Comparison of ENCODE assay signal across 1 cellular context in the genomic region with DNA sequence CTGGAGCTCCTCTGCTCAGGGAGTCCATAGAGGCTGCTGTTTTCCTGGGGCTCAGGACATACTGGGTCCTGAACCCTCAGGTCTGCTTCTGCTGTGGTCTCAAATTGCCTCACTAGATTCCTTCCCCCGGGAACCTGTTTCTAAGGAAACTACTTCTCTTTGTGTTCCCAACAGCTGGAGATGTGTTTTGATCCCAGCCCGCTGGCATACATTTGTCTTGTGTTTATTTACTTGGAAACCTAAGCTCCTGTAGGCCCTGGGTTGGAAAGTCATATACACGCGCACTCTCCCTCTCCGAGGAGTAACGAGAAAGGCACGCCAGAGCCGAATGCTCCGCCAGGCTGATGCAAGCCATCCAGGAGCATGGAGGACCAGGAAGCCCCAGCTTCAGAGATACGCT.
TF ChIP-seq lines count a peak whose summit lies in the region.

No MANE protein-coding gene starts in this region.

TF ChIP-seq in GM23338, 12 proteins besides CTCF, POLR2A, EP300 and RAD21 (continued from another document):
- TF ChIP-seq, protein P1, sequence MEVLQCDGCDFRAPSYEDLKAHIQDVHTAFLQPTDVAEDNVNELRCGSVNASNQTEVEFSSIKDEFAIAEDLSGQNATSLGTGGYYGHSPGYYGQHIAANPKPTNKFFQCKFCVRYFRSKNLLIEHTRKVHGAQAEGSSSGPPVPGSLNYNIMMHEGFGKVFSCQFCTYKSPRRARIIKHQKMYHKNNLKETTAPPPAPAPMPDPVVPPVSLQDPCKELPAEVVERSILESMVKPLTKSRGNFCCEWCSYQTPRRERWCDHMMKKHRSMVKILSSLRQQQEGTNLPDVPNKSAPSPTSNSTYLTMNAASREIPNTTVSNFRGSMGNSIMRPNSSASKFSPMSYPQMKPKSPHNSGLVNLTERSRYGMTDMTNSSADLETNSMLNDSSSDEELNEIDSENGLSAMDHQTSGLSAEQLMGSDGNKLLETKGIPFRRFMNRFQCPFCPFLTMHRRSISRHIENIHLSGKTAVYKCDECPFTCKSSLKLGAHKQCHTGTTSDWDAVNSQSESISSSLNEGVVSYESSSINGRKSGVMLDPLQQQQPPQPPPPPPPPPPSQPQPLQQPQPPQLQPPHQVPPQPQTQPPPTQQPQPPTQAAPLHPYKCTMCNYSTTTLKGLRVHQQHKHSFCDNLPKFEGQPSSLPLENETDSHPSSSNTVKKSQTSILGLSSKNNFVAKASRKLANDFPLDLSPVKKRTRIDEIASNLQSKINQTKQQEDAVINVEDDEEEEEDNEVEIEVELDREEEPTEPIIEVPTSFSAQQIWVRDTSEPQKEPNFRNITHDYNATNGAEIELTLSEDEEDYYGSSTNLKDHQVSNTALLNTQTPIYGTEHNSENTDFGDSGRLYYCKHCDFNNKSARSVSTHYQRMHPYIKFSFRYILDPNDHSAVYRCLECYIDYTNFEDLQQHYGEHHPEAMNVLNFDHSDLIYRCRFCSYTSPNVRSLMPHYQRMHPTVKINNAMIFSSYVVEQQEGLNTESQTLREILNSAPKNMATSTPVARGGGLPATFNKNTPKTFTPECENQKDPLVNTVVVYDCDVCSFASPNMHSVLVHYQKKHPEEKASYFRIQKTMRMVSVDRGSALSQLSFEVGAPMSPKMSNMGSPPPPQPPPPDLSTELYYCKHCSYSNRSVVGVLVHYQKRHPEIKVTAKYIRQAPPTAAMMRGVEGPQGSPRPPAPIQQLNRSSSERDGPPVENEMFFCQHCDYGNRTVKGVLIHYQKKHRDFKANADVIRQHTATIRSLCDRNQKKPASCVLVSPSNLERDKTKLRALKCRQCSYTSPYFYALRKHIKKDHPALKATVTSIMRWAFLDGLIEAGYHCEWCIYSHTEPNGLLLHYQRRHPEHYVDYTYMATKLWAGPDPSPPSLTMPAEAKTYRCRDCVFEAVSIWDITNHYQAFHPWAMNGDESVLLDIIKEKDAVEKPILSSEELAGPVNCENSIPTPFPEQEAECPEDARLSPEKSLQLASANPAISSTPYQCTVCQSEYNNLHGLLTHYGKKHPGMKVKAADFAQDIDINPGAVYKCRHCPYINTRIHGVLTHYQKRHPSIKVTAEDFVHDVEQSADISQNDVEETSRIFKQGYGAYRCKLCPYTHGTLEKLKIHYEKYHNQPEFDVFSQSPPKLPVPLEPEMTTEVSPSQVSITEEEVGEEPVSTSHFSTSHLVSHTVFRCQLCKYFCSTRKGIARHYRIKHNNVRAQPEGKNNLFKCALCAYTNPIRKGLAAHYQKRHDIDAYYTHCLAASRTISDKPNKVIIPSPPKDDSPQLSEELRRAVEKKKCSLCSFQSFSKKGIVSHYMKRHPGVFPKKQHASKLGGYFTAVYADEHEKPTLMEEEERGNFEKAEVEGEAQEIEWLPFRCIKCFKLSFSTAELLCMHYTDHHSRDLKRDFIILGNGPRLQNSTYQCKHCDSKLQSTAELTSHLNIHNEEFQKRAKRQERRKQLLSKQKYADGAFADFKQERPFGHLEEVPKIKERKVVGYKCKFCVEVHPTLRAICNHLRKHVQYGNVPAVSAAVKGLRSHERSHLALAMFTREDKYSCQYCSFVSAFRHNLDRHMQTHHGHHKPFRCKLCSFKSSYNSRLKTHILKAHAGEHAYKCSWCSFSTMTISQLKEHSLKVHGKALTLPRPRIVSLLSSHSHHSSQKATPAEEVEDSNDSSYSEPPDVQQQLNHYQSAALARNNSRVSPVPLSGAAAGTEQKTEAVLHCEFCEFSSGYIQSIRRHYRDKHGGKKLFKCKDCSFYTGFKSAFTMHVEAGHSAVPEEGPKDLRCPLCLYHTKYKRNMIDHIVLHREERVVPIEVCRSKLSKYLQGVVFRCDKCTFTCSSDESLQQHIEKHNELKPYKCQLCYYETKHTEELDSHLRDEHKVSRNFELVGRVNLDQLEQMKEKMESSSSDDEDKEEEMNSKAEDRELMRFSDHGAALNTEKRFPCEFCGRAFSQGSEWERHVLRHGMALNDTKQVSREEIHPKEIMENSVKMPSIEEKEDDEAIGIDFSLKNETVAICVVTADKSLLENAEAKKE (CRISPR knock-in tag; IDR thresholded peaks at IDR 0.05), result no peak
- TF ChIP-seq JUNB (IDR thresholded peaks at IDR 0.05; ENCODE audit: unreplicated experiment), result no peak
- TF ChIP-seq POLR2AphosphoS5 (IDR thresholded peaks at IDR 0.05; ENCODE audit: low read depth), result no peak
